8 cellular contexts compared by ENCODE assay signal in the genomic region with DNA sequence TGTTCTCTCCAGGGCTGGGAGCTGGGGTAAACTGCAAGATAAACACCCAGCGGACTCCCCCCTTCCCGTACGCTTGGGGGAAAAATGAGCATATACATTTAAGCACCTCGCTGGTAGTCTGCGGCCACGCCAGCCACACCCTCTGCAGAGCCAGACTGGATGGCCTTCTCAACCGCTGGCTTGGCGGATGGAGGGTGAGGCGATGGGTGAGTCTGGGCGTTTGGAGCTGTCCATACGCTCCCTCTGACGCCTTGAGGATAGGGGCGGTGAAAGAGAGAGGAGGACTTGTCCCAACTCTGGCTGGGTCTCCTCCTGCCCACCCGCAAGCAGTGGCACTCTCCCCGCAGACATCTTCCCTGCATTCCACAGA. TPM values are rescaled to one million over a fixed set of nuclear protein-coding genes. Genes with fewer than 3 reads are reported as not detected.
A peak's percentile ranks its signal among the peaks of the same experiment; 100 is the strongest.
DNase-seq lines count a peak whose midpoint lies in the region; ATAC-seq, FAIRE-seq and TF ChIP-seq lines count a peak whose summit lies in the region.

No MANE protein-coding gene starts in this region.

- peak overlapping the region; percentile 96 for H3K27ac ChIP-seq in astrocyte (ENCODE audit: low read depth, low read length)
- H3K27ac ChIP-seq in tibial nerve: peak overlapping the region; percentile 73 to 95 (median 85)

- H3K4me1 Mint-ChIP-seq in activated T-cell treated with anti-CD3 and anti-CD28 coated beads, Interleukin-2, amount 50 U/mL, for 72 hours (ENCODE audit: low read depth): peaks cover 26% of the 10 kb centered on the region
- peaks cover 58% of the 10 kb centered on the region for H3K4me1 Mint-ChIP-seq in astrocyte (ENCODE audit: low read depth, unreplicated experiment)

- H3K27me3 ChIP-seq in astrocyte (ENCODE audit: insufficient read depth, low read length) (no peaks in the 10 kb centered on the region), tibial nerve (no peaks in the 10 kb centered on the region)

- no peak overlapping the region for H3K27ac Mint-ChIP-seq in activated T-cell treated with anti-CD3 and anti-CD28 coated beads, Interleukin-2, amount 50 U/mL, for 72 hours
- H3K27ac Mint-ChIP-seq in astrocyte (ENCODE audit: unreplicated experiment): peak overlapping the region; percentile 81

- WGBS in tibial nerve, 2 donors: 24 to 33% methylated on average over 15 of the region's 15 CpGs

- peak overlapping the region; percentile 86 for H3K9ac ChIP-seq in astrocyte (ENCODE audit: low read length)

- H3K9me3 Mint-ChIP-seq in activated T-cell treated with anti-CD3 and anti-CD28 coated beads, Interleukin-2, amount 50 U/mL, for 72 hours: no peaks in the 10 kb centered on the region
- H3K9me3 Mint-ChIP-seq in astrocyte (ENCODE audit: unreplicated experiment): no peaks in the 10 kb centered on the region

- peaks cover 37% of the 10 kb centered on the region for H4K20me1 ChIP-seq in astrocyte (ENCODE audit: insufficient read depth, low read length)

- no peak for TF ChIP-seq EP300 in tibial nerve (IDR thresholded peaks at IDR 0.05)

- H3K4me2 ChIP-seq in astrocyte (ENCODE audit: low read length): peak overlapping the region; percentile 97

- TF ChIP-seq CTCF in astrocyte (IDR thresholded peaks at IDR 0.05; ENCODE audit: insufficient read depth, low read depth, low read length) (no peak), tibial nerve (IDR thresholded peaks at IDR 0.05) (no peak)

- no peak for ATAC-seq in activated T-cell treated with anti-CD3 and anti-CD28 coated beads, Interleukin-2, amount 50 U/mL, for 72 hours (replicated peaks in 1 of 2)

- H3K36me3 ChIP-seq in astrocyte (ENCODE audit: insufficient read depth, low read length): no peaks in the 10 kb centered on the region
- H3K36me3 ChIP-seq in tibial nerve: no peaks in the 10 kb centered on the region

- H2AFZ ChIP-seq in astrocyte (ENCODE audit: low read depth, low read length): no peak overlapping the region

- TF ChIP-seq POLR2A in tibial nerve (IDR thresholded peaks at IDR 0.05): no peak

- H3K9me3 ChIP-seq in astrocyte (ENCODE audit: insufficient read depth, low read depth, low read length) (no peaks in the 10 kb centered on the region), tibial nerve (no peaks in the 10 kb centered on the region)

- H3K36me3 Mint-ChIP-seq in activated T-cell treated with anti-CD3 and anti-CD28 coated beads, Interleukin-2, amount 50 U/mL, for 72 hours (ENCODE audit: insufficient read depth in 2 of 2): peaks cover 0 to 3% of the 10 kb centered on the region in 2 donors
- peaks cover 9% of the 10 kb centered on the region for H3K36me3 Mint-ChIP-seq in astrocyte (ENCODE audit: low read depth, unreplicated experiment)

- no peaks in the 10 kb centered on the region for H3K27me3 Mint-ChIP-seq in activated T-cell treated with anti-CD3 and anti-CD28 coated beads, Interleukin-2, amount 50 U/mL, for 72 hours (ENCODE audit: low read depth)
- no peaks in the 10 kb centered on the region for H3K27me3 Mint-ChIP-seq in astrocyte (ENCODE audit: low read depth, unreplicated experiment)

- H3K4me3 Mint-ChIP-seq in activated T-cell treated with anti-CD3 and anti-CD28 coated beads, Interleukin-2, amount 50 U/mL, for 72 hours: peak overlapping the region; percentile 96 to 98
- H3K4me3 Mint-ChIP-seq in astrocyte (ENCODE audit: unreplicated experiment): peak overlapping the region; percentile 95

- FAIRE-seq in astrocyte (lab: Jason Lieb, UNC): no peak

- DNase-seq in activated T-cell treated with anti-CD3 and anti-CD28 coated beads, Interleukin-2, amount 50 U/mL, for 72 hours: no peak
- no peak for DNase-seq in activated T-cell treated with anti-CD3 and anti-CD28 coated beads for 4 hours
- peak; percentile 55 for DNase-seq in astrocyte (ENCODE audit: low read depth)
- peak; percentile 73 for DNase-seq in kidney glomerular epithelial cell (lab: John Stamatoyannopoulos, UW)
- no peak for DNase-seq in tibial nerve (ENCODE audit: low spot score in 2 of 2)
- DNase-seq in NCI-H524 (lab: John Stamatoyannopoulos, UW): no peak
- no peak for DNase-seq in activated CD8-positive, alpha-beta memory T cell treated with anti-CD3 and anti-CD28 coated beads, Interleukin-2, amount 50 U/mL, for 48 hours
- DNase-seq in NK-92 treated with Interleukin-12 subunit alpha and Interleukin-12 subunit beta, amount 100 ng/mL, for 24 hours (lab: John Stamatoyannopoulos, UW): no peak

- H3K79me2 ChIP-seq in astrocyte (ENCODE audit: insufficient read depth, low read length): peaks cover 79% of the 10 kb centered on the region

- H3K4me1 ChIP-seq in astrocyte (ENCODE audit: insufficient read depth, low read length) (peaks cover 83% of the 10 kb centered on the region), tibial nerve (peaks cover 0 to 90% (median 51%) of the 10 kb centered on the region in 4 donors)

- peak overlapping the region; percentile 74 for H3K4me3 ChIP-seq in astrocyte (ENCODE audit: insufficient read depth, low read depth, low read length)
- H3K4me3 ChIP-seq in tibial nerve: peak overlapping the region; percentile 62 to 87 (median 70)

RNA-seq across cellular contexts. Expression of a gene that starts 1.0 kb away (rescaled TPM):
- total RNA-seq in activated T-cell treated with anti-CD3 and anti-CD28 coated beads, Interleukin-2, amount 50 U/mL, for 72 hours: 10 to 100 TPM; 16.6 to 16.9 TPM
- total RNA-seq in astrocyte: 319 and 373 TPM in 2 replicates
- 10 to 100 TPM; 59.2 to 85.7 (median 69.1) TPM for total RNA-seq in tibial nerve

RNA-seq across cellular contexts. Expression of a gene that starts 38.2 kb away (rescaled TPM):
- 10 to 100 TPM; 26.6 to 34.6 TPM for total RNA-seq in activated T-cell treated with anti-CD3 and anti-CD28 coated beads, Interleukin-2, amount 50 U/mL, for 72 hours
- total RNA-seq in astrocyte (25.8 and 26.8 TPM in 2 replicates), tibial nerve (10 to 100 TPM; 37.9 to 77.7 (median 49.8) TPM)

Comparison
In these comparisons a context has a peak if more than half of its experiments do, and no peak if none do; other contexts are left out.
1. DNase-seq: peak in astrocyte (single experiment) and kidney glomerular epithelial cell (single experiment); none in activated T-cell treated with anti-CD3 and anti-CD28 coated beads, Interleukin-2, amount 50 U/mL, for 72 hours (0 of 2), activated T-cell treated with anti-CD3 and anti-CD28 coated beads for 4 hours (single experiment), tibial nerve (0 of 2), NCI-H524 (0 of 2), activated CD8-positive, alpha-beta memory T cell treated with anti-CD3 and anti-CD28 coated beads, Interleukin-2, amount 50 U/mL, for 48 hours (single experiment) and NK-92 treated with Interleukin-12 subunit alpha and Interleukin-12 subunit beta, amount 100 ng/mL, for 24 hours (single experiment).